Comparison of ENCODE assay signal across 8 cellular contexts in genomic region chr12:42299392-42300308, GRCh38. TPM values are rescaled to one million over a fixed set of nuclear protein-coding genes. Genes with fewer than 3 reads are reported as not detected.
DNase-seq lines count a peak whose midpoint lies in the region; ATAC-seq and TF ChIP-seq lines count a peak whose summit lies in the region.

No MANE protein-coding gene starts in this region.

- H3K4me3 ChIP-seq in GM12865 (ENCODE audit: low read depth, low read length): peak overlapping the region; percentile 58

- no peak for TF ChIP-seq CTCF in GM12865 (IDR thresholded peaks at IDR 0.05; ENCODE audit: insufficient read depth, low read depth, low read length, missing control alignments)

- H3K27ac ChIP-seq in caudate nucleus (ENCODE audit: low read depth, low read length): no peak overlapping the region

- DNase-seq in GM12865 (ENCODE audit: low read depth) (peak; percentile 96), LHCN-M2 (ENCODE audit: low read depth) (peak; percentile 66), amniotic epithelial cell (ENCODE audit: low read depth) (peak; percentile 68), germinal center (ENCODE audit: low spot score) (no peak), caudate nucleus (lab: John Stamatoyannopoulos, UW) (no peak), NCI-H345 treated with DMSO at 0.1 percent for 48 hours (lab: John Stamatoyannopoulos, UW; ENCODE audit: unreplicated experiment) (no peak)
- peak; percentile 14 for DNase-seq in stimulated activated CD8-positive, alpha-beta memory T cell treated with anti-CD3 and anti-CD28 coated beads, Interleukin-12 subunit alpha, Interleukin-12 subunit beta, amount 100 ng/mL, for 24 hours (ENCODE audit: extremely low read depth)

- ATAC-seq in GM21619 (IDR thresholded peaks at IDR 0.05; ENCODE audit: unreplicated experiment): peak; percentile 78

RNA-seq across cellular contexts. Expression of gene ZCRB1, which starts 26.2 kb away (rescaled TPM):
- total RNA-seq in LHCN-M2 (2014; rRNA removed): 33.6 and 35.5 TPM in 2 replicates
- polyA plus RNA-seq in LHCN-M2 (2012): 57.4 TPM

RNA-seq across cellular contexts. Expression of gene PPHLN1, which starts 26.3 kb away (rescaled TPM):
- 76.2 and 77.3 TPM in 2 replicates for total RNA-seq in LHCN-M2 (2014; rRNA removed)
- 41.4 TPM for polyA plus RNA-seq in LHCN-M2 (2012)

Comparison
In these comparisons a context has a peak if more than half of its experiments do, and no peak if none do; other contexts are left out.
1. DNase-seq: peak in GM12865 (single experiment), LHCN-M2 (single experiment), amniotic epithelial cell (single experiment) and stimulated activated CD8-positive, alpha-beta memory T cell treated with anti-CD3 and anti-CD28 coated beads, Interleukin-12 subunit alpha, Interleukin-12 subunit beta, amount 100 ng/mL, for 24 hours (single experiment); none in germinal center (single experiment), caudate nucleus (0 of 61) and NCI-H345 treated with DMSO at 0.1 percent for 48 hours (single experiment).